ENCODE assay signal across 1 cellular context in genomic region chr11:64654958-64655541, GRCh38.
TF ChIP-seq lines count a peak whose summit lies in the region.

No MANE protein-coding gene starts in this region.

TF ChIP-seq in GM12878, 131 proteins besides CTCF, POLR2A, EP300 and RAD21 (continued from another document):
- TF ChIP-seq ZBTB11 (CRISPR knock-in tag; IDR thresholded peaks at IDR 0.05) (no peak), PBX3 (IDR thresholded peaks at IDR 0.05; ENCODE audit: insufficient replicate concordance, low read depth, low read length) (no peak), JUNB (IDR thresholded peaks at IDR 0.05) (no peak)
TF ChIP-seq in GM12878: peak in this region for 8.
